In genomic region chr2:29284671-29285070, GRCh38 we compare ENCODE assay signal across 19 cellular contexts.
"Had no signal": no experiment of that assay in that cellular context is flagged by ENCODE, and none has a peak within 500 bp of the region (broad histone marks: within the 10 kb centered on the region; RNA-seq: fewer than 3 reads in every experiment).

No MANE protein-coding gene starts in this region.

- FAIRE-seq: urothelium cell line had no signal

- DNase-seq: stimulated activated CD4-positive, alpha-beta T cell treated with anti-CD3 and anti-CD28 coated beads, Interleukin-2, amount 100 ng/mL, for 48 hours; stimulated activated CD4-positive, alpha-beta T cell treated with anti-CD3 and anti-CD28 coated beads, Interleukin-4, amount 100 ng/mL, for 1 hour; stimulated activated CD4-positive, alpha-beta T cell treated with anti-CD3 and anti-CD28 coated beads, Interleukin-4, amount 100 ng/mL, for 24 hours; stimulated activated CD4-positive, alpha-beta T cell treated with anti-CD3 and anti-CD28 coated beads, Interleukin-4, amount 100 ng/mL, for 4 hours; stimulated activated CD8-positive, alpha-beta memory T cell treated with anti-CD3 and anti-CD28 coated beads, Interleukin-4, amount 100 ng/mL, for 48 hours; stimulated activated naive B cell treated with anti-CD40 and anti-IgM and Interleukin-4, amounts not matched to agents 10 μg/mL and 1 μg/mL and 100 μg/mL, for 72 hours; stimulated activated naive CD4-positive, alpha-beta T cell; stimulated activated naive CD4-positive, alpha-beta T cell treated with Interleukin-2 at 50 U/mL for 16 hours; stimulated activated naive CD8-positive, alpha-beta T cell treated with anti-CD3 and anti-CD28 coated beads, Interleukin-15, amount 100 ng/mL, for 72 hours; stimulated activated naive CD8-positive, alpha-beta T cell treated with anti-CD3 and anti-CD28 coated beads, Interleukin-15, Interleukin-2, amounts not matched to agents 100 U/mL and 50 U/mL, for 24 hours; stomach; substantia nigra; testis; transverse colon; trophoblast cell; upper lobe of left lung; upper lobe of right lung; uterus had no signal
